34 cellular contexts compared by ENCODE assay signal in the genomic region with DNA sequence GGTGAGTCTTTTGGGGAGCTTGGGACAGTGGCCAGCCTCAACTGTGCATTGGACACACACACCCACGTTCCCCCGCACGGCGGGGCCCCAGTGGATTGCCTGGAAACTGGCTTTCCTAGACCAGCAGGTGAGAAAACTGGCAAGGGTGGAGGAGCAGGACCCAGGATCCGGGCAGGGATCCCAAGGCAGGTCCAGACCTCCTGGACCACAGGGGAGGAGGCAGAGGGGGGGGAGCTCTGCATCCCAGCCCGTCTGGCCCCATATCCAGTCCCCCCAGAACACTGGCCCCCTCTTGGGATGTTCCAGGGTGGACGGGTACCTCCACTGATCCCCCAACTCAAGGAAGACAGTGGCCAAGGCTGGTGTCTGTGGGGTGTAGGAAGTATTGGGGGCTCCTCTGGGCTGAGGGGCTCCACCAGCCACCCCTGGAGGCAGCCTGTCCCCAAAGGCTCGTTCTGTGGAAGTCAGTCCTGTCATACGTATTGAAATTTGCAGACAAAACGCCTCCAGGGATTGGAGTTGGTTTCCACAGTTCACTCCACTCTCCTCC.
"Had no signal": no experiment of that assay in that cellular context is flagged by ENCODE, and none has a peak within 500 bp of the region (broad histone marks: within the 10 kb centered on the region; RNA-seq: fewer than 3 reads in every experiment).

No MANE protein-coding gene starts in this region.

- H3K27me3 ChIP-seq: Peyer's patch had no signal

- H3K27ac ChIP-seq: Peyer's patch, VCaP had no signal

- H3K4me1 ChIP-seq: Peyer's patch had no signal

- H3K4me3 ChIP-seq: Peyer's patch had no signal

- ATAC-seq: activated CD8-positive, alpha-beta memory T cell treated with anti-CD3 and anti-CD28 coated beads, Interleukin-2, amount 10 ng/mL, durations not matched to agents 7 days and 5 days; activated naive CD8-positive, alpha-beta T cell treated with anti-CD3 and anti-CD28 coated beads, Interleukin-2, amount 50 U/mL, for 24 hours; PC-3 had no signal

- H3K36me3 ChIP-seq: Peyer's patch had no signal

- FAIRE-seq: bronchial epithelial cell had no signal

- DNase-seq: activated B cell treated with CpG ODN at 0.5 μM for 24 hours; activated CD4-positive, alpha-beta memory T cell treated with anti-CD3 and anti-CD28 coated beads, Interleukin-2, amount 10 ng/mL, durations not matched to agents 7 days and 5 days; activated CD4-positive, alpha-beta T cell treated with anti-CD3 and anti-CD28 coated beads for 4 hours; activated CD4-positive, alpha-beta T cell treated with anti-CD3 and anti-CD28 coated beads, Interleukin-2, amount 50 U/mL, for 1 hour; activated CD4-positive, CD25-positive, alpha-beta regulatory T cell treated with anti-CD3 and anti-CD28 coated beads, Interleukin-2, amount 50 U/mL, for 72 hours; activated CD8-positive, alpha-beta memory T cell treated with anti-CD3 and anti-CD28 coated beads for 24 hours; activated CD8-positive, alpha-beta memory T cell treated with anti-CD3 and anti-CD28 coated beads, Interleukin-2, amount 10 ng/mL, durations not matched to agents 7 days and 5 days; activated CD8-positive, alpha-beta memory T cell treated with anti-CD3 and anti-CD28 coated beads, Interleukin-2, amount 50 U/mL, for 48 hours; activated effector memory CD4-positive, alpha-beta T cell treated with Interleukin-2 at 50 U/mL for 16 hours; activated naive CD4-positive, alpha-beta T cell treated with anti-CD3 and anti-CD28 coated beads, Interleukin-2, amount 10 ng/mL, durations not matched to agents 7 days and 5 days; activated naive CD8-positive, alpha-beta T cell treated with anti-CD3 and anti-CD28 coated beads, Interleukin-2, amount 50 U/mL, for 24 hours; activated T-cell treated with anti-CD3 and anti-CD28 coated beads, Interleukin-2, amount 50 U/mL, for 48 hours; anterior cingulate cortex; caudate nucleus; MM.1S; MV-4-11; NCI-H146; NCI-H187; NCI-H2029 treated with DMSO at 0.1 percent for 48 hours; NCI-H2107; NCI-H2171; NCI-H510A; NCI-H526; NCI-H748 treated with DMSO at 0.1 percent for 48 hours; NK-92 treated with Interleukin-12 subunit alpha and Interleukin-12 subunit beta, amount 100 ng/mL, for 24 hours; PC-3; Peyer's patch; Right ventricle myocardium superior; RPMI8226; SW 1271; T-helper 2 cell; T-helper 9 cell had no signal
